Comparison of ENCODE assay signal across 1 cellular context in the genomic region with DNA sequence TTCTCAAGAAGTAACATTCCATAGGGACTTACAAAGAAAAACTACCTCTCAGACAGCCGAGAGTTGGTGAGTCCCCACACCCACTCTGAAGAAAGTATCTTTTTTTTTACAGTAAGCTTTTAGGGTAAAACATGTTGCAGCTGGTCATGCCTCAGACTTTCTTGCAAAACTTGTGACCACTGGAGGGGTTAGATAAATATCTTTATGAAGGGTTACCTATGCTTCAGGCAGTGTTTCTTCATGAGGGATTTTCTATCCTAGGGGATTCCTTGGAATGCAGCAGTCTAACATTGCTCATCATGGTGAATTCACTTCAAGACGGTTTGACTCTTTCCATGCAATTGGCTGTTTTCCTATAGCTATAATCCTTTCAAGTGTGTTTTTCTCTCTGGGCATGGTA.
TF ChIP-seq lines count a peak whose summit lies in the region.

No MANE protein-coding gene starts in this region.

TF ChIP-seq in GM23338, 12 proteins besides CTCF, POLR2A, EP300 and RAD21 (continued from another document):
- TF ChIP-seq, protein P1, sequence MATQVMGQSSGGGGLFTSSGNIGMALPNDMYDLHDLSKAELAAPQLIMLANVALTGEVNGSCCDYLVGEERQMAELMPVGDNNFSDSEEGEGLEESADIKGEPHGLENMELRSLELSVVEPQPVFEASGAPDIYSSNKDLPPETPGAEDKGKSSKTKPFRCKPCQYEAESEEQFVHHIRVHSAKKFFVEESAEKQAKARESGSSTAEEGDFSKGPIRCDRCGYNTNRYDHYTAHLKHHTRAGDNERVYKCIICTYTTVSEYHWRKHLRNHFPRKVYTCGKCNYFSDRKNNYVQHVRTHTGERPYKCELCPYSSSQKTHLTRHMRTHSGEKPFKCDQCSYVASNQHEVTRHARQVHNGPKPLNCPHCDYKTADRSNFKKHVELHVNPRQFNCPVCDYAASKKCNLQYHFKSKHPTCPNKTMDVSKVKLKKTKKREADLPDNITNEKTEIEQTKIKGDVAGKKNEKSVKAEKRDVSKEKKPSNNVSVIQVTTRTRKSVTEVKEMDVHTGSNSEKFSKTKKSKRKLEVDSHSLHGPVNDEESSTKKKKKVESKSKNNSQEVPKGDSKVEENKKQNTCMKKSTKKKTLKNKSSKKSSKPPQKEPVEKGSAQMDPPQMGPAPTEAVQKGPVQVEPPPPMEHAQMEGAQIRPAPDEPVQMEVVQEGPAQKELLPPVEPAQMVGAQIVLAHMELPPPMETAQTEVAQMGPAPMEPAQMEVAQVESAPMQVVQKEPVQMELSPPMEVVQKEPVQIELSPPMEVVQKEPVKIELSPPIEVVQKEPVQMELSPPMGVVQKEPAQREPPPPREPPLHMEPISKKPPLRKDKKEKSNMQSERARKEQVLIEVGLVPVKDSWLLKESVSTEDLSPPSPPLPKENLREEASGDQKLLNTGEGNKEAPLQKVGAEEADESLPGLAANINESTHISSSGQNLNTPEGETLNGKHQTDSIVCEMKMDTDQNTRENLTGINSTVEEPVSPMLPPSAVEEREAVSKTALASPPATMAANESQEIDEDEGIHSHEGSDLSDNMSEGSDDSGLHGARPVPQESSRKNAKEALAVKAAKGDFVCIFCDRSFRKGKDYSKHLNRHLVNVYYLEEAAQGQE (IDR thresholded peaks at IDR 0.05; ENCODE audit: unreplicated experiment) = no peak
- TF ChIP-seq EZH2 (IDR thresholded peaks at IDR 0.05; ENCODE audit: low read depth, unreplicated experiment) (no peak), ZNF114 (CRISPR knock-in tag; IDR thresholded peaks at IDR 0.05) (no peak), CREB1 (CRISPR knock-in tag; IDR thresholded peaks at IDR 0.05; ENCODE audit: low read depth) (no peak), JUNB (IDR thresholded peaks at IDR 0.05; ENCODE audit: unreplicated experiment) (no peak)
TF ChIP-seq in GM23338: peak in this region for 0.
